Comparison of ENCODE assay signal across 19 cellular contexts in genomic region chr5:6785161-6785860, GRCh38.
"Had no signal": no experiment of that assay in that cellular context is flagged by ENCODE, and none has a peak within 500 bp of the region (broad histone marks: within the 10 kb centered on the region; RNA-seq: fewer than 3 reads in every experiment).

No MANE protein-coding gene starts in this region.

- H3K27me3 ChIP-seq: cardiac muscle cell, neutrophil, suprapubic skin, upper lobe of left lung had no signal

- H3K4me1 ChIP-seq: upper lobe of left lung had no signal

- ATAC-seq: activated naive CD4-positive, alpha-beta T cell treated with anti-CD3 and anti-CD28 coated beads, Interleukin-2, amount 50 U/mL, for 72 hours; mucosa of descending colon had no signal

- H3K27ac ChIP-seq: cardiac muscle cell, neutrophil, suprapubic skin, upper lobe of left lung had no signal

- H3K9me3 ChIP-seq: mucosa of descending colon, neutrophil, suprapubic skin, upper lobe of left lung had no signal

- DNase-seq: activated CD4-positive, alpha-beta T cell treated with anti-CD3 and anti-CD28 coated beads for 48 hours; activated CD4-positive, CD25-positive, alpha-beta regulatory T cell; activated gamma-delta T cell; amniotic stem cell; effector memory CD4-positive, alpha-beta T cell; mesenchymal stem cell; mucosa of descending colon; naive B cell; retina; stimulated activated CD4-positive, alpha-beta T cell treated with anti-CD3 and anti-CD28 coated beads, Interleukin-2, amount 100 ng/mL, for 24 hours; stimulated activated naive CD8-positive, alpha-beta T cell treated with anti-CD3 and anti-CD28 coated beads, Interleukin-15, Interleukin-2, amounts not matched to agents 100 U/mL and 50 U/mL, for 24 hours; T-helper 1 cell; T-helper 9 cell; upper lobe of left lung had no signal

- H3K4me3 ChIP-seq: cardiac muscle cell, mucosa of descending colon, suprapubic skin, upper lobe of left lung had no signal

- H3K36me3 ChIP-seq: cardiac muscle cell, neutrophil, suprapubic skin, upper lobe of left lung had no signal

- FAIRE-seq: endothelial cell of umbilical vein had no signal
